In genomic region chr12:116694653-116695463, GRCh38 we compare ENCODE assay signal across 2 cellular contexts.
TF ChIP-seq lines count a peak whose summit lies in the region.

No MANE protein-coding gene starts in this region.

TF ChIP-seq in GM23338, 12 proteins besides CTCF, POLR2A, EP300 and RAD21:
- TF ChIP-seq NANOG (IDR thresholded peaks at IDR 0.05; ENCODE audit: borderline replicate concordance) (no peak), ZNF331 (CRISPR knock-in tag; IDR thresholded peaks at IDR 0.05; ENCODE audit: low read depth) (no peak), ZNF462 (CRISPR knock-in tag; IDR thresholded peaks at IDR 0.05) (no peak), EZH2 (IDR thresholded peaks at IDR 0.05; ENCODE audit: low read depth, unreplicated experiment) (no peak), EZH2phosphoT487 (IDR thresholded peaks at IDR 0.05; ENCODE audit: unreplicated experiment) (no peak), STAT1 (IDR thresholded peaks at IDR 0.05; ENCODE audit: unreplicated experiment) (no peak), JUNB (IDR thresholded peaks at IDR 0.05; ENCODE audit: unreplicated experiment) (no peak), POLR2AphosphoS5 (IDR thresholded peaks at IDR 0.05; ENCODE audit: low read depth) (no peak), ZNF114 (CRISPR knock-in tag; IDR thresholded peaks at IDR 0.05) (no peak), CREB1 (CRISPR knock-in tag; IDR thresholded peaks at IDR 0.05; ENCODE audit: low read depth) (no peak)
- TF ChIP-seq, protein P1, sequence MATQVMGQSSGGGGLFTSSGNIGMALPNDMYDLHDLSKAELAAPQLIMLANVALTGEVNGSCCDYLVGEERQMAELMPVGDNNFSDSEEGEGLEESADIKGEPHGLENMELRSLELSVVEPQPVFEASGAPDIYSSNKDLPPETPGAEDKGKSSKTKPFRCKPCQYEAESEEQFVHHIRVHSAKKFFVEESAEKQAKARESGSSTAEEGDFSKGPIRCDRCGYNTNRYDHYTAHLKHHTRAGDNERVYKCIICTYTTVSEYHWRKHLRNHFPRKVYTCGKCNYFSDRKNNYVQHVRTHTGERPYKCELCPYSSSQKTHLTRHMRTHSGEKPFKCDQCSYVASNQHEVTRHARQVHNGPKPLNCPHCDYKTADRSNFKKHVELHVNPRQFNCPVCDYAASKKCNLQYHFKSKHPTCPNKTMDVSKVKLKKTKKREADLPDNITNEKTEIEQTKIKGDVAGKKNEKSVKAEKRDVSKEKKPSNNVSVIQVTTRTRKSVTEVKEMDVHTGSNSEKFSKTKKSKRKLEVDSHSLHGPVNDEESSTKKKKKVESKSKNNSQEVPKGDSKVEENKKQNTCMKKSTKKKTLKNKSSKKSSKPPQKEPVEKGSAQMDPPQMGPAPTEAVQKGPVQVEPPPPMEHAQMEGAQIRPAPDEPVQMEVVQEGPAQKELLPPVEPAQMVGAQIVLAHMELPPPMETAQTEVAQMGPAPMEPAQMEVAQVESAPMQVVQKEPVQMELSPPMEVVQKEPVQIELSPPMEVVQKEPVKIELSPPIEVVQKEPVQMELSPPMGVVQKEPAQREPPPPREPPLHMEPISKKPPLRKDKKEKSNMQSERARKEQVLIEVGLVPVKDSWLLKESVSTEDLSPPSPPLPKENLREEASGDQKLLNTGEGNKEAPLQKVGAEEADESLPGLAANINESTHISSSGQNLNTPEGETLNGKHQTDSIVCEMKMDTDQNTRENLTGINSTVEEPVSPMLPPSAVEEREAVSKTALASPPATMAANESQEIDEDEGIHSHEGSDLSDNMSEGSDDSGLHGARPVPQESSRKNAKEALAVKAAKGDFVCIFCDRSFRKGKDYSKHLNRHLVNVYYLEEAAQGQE (IDR thresholded peaks at IDR 0.05; ENCODE audit: unreplicated experiment): no peak
- TF ChIP-seq, protein P2, sequence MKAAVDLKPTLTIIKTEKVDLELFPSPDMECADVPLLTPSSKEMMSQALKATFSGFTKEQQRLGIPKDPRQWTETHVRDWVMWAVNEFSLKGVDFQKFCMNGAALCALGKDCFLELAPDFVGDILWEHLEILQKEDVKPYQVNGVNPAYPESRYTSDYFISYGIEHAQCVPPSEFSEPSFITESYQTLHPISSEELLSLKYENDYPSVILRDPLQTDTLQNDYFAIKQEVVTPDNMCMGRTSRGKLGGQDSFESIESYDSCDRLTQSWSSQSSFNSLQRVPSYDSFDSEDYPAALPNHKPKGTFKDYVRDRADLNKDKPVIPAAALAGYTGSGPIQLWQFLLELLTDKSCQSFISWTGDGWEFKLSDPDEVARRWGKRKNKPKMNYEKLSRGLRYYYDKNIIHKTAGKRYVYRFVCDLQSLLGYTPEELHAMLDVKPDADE (IDR thresholded peaks at IDR 0.05): no peak
TF ChIP-seq in GM23338: peak in this region for 0.

TF ChIP-seq in K562, 482 proteins besides CTCF, POLR2A, EP300 and RAD21:
- TF ChIP-seq BHLHE40 (IDR thresholded peaks at IDR 0.05; ENCODE audit: low read length) (0 out of 2 replicates have a peak, but pooled peaks have one; percentile 25), ARID4B (CRISPR knock-in tag; IDR thresholded peaks at IDR 0.05) (no peak)
